Comparison of ENCODE assay signal across 11 cellular contexts in the genomic region with DNA sequence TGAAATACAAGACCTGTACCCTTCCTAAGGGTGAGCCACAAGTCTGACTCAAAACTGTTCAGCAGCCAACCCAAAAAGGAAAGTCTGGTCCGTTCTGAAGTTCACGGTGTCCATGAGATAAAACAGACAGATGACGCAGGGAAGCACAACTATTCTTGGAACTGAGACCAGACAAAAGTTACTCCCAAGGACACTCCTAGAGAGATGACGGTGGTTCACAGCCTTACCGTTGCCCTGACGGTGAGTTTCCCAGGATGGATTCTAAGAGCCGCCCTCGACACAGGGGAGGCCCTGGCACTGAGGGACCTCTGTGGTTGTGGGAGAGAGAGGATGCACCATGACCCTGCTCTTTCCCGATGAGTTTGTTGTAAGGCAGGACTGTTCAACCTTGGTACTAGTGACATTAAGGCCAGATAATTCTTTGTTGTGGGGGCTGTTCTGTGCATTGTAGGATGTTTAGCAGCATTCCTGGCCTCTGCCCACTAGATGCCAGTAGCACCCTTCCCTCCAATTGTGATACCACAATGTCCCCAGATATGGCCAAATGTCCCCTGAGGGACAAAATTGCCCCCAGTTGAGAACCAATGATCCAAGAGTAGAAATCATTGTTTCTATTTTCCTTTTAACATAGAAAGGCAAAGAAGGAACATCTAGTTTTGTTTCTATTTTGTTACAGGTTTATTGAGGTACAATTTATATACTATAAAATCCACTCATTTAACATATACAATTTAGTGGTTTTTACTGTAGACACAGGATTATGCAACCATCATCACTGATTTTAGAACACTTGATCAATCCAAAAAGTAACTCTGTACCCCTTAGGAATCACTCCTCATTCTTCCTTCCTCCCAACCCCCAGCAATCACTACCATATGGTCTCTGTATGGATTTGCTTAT. TPM values are rescaled to one million over a fixed set of nuclear protein-coding genes. Genes with fewer than 3 reads are reported as not detected.
DNase-seq lines count a peak whose midpoint lies in the region; ATAC-seq and TF ChIP-seq lines count a peak whose summit lies in the region.
"Had no signal": no experiment of that assay in that cellular context is flagged by ENCODE, and none has a peak within 500 bp of the region (broad histone marks: within the 10 kb centered on the region; RNA-seq: fewer than 3 reads in every experiment).

No MANE protein-coding gene starts in this region.

- no peaks in the 10 kb centered on the region for H3K9me3 Mint-ChIP-seq in activated T-cell treated with anti-CD3 and anti-CD28 coated beads, Interleukin-2, amount 50 U/mL, for 24 hours

- TF ChIP-seq CTCF in fibroblast of lung (conservative IDR thresholded peaks at IDR 0.05 in 1 of 2, IDR thresholded peaks at IDR 0.05 in 1 of 2; ENCODE audit: low read depth in 1 of 2, low read length in 2 of 2): peak; percentile 49 to 62
- TF ChIP-seq CTCF in sigmoid colon (IDR thresholded peaks at IDR 0.05): peak in 1 of 4 experiments; percentile 33

- peak in 1 of 2 donors; percentile 4 for TF ChIP-seq POLR2A in sigmoid colon (IDR thresholded peaks at IDR 0.05)

- H3K36me3 ChIP-seq in fibroblast of lung (ENCODE audit: control insufficient read depth, insufficient read depth, low read length) (no peaks in the 10 kb centered on the region), sigmoid colon (no peaks in the 10 kb centered on the region)
- H3K36me3 ChIP-seq: BLaER1 had no signal

- H3K4me3 Mint-ChIP-seq in activated T-cell treated with anti-CD3 and anti-CD28 coated beads, Interleukin-2, amount 50 U/mL, for 24 hours: no peak overlapping the region

- DNase-seq in NCI-H1417 (lab: John Stamatoyannopoulos, UW) (peak; percentile 14 to 73 (median 44)), NCI-H1417 treated with DMSO at 0.1 percent for 48 hours (lab: John Stamatoyannopoulos, UW) (no peak), NCI-H748 (lab: John Stamatoyannopoulos, UW; ENCODE audit: unreplicated experiment) (peak; percentile 42), fibroblast of lung (ENCODE audit: low read depth in 2 of 2) (peak; percentile 28 to 43), sigmoid colon (peak; percentile 77)
- DNase-seq in activated T-cell treated with anti-CD3 and anti-CD28 coated beads, Interleukin-2, amount 50 U/mL, for 24 hours: no peak

- no peaks in the 10 kb centered on the region for H4K20me1 ChIP-seq in fibroblast of lung (ENCODE audit: control insufficient read depth, extremely low read depth, insufficient read depth, low read length)
- H4K20me1 ChIP-seq: BLaER1 had no signal

- WGBS in sigmoid colon, 2 donors: 80 to 86% methylated on average over 9 of the region's 9 CpGs

- peaks cover 4% of the 10 kb centered on the region for H3K27me3 ChIP-seq in fibroblast of lung (ENCODE audit: control insufficient read depth, insufficient read depth, low read length)
- no peaks in the 10 kb centered on the region for H3K27me3 ChIP-seq in sigmoid colon
- H3K27me3 ChIP-seq: BLaER1 had no signal

- peaks cover 2% of the 10 kb centered on the region for H3K27me3 Mint-ChIP-seq in activated T-cell treated with anti-CD3 and anti-CD28 coated beads, Interleukin-2, amount 50 U/mL, for 24 hours

- no peak overlapping the region for H3K27ac ChIP-seq in fibroblast of lung (ENCODE audit: insufficient read depth, low read length)
- peak overlapping the region; percentile 49 to 90 (median 80) for H3K27ac ChIP-seq in sigmoid colon
- H3K27ac ChIP-seq: BLaER1 had no signal

- H3K27ac Mint-ChIP-seq in activated T-cell treated with anti-CD3 and anti-CD28 coated beads, Interleukin-2, amount 50 U/mL, for 24 hours: no peak overlapping the region

- ATAC-seq in HG03521 (IDR thresholded peaks at IDR 0.05; ENCODE audit: unreplicated experiment) (no peak), GM21619 (IDR thresholded peaks at IDR 0.05; ENCODE audit: unreplicated experiment) (no peak)

- H2AFZ ChIP-seq in fibroblast of lung (ENCODE audit: low read length): no peak overlapping the region

- peaks cover 1% of the 10 kb centered on the region for H3K4me1 Mint-ChIP-seq in activated T-cell treated with anti-CD3 and anti-CD28 coated beads, Interleukin-2, amount 50 U/mL, for 24 hours (ENCODE audit: low read depth)

- peak; percentile 85 to 96 (median 93) for TF ChIP-seq EP300 in sigmoid colon (IDR thresholded peaks at IDR 0.05)

- H3K4me3 ChIP-seq in fibroblast of lung (replicated peaks in 1 of 4; ENCODE audit: control extremely low read depth in 1 of 4, insufficient read depth in 1 of 4, low read depth in 3 of 4, low read length in 4 of 4) (no peak overlapping the region), sigmoid colon (peak overlapping the region in 1 of 4 donors; percentile 1)
- H3K4me3 ChIP-seq: BLaER1 had no signal

- H3K9me3 ChIP-seq in fibroblast of lung (ENCODE audit: control insufficient read depth, insufficient read depth, low read depth, low read length): no peaks in the 10 kb centered on the region
- no peaks in the 10 kb centered on the region for H3K9me3 ChIP-seq in sigmoid colon
- H3K9me3 ChIP-seq: BLaER1 had no signal

- intact Hi-C loops in sigmoid colon (cut with DNase I): loop anchor here (10.0 kb wide), 1 partner anchor 1065 kb away; no protein-coding TSS in a partner anchor

- H3K79me2 ChIP-seq in fibroblast of lung (ENCODE audit: control insufficient read depth, insufficient read depth, low read length): no peaks in the 10 kb centered on the region

- H3K4me2 ChIP-seq in fibroblast of lung (ENCODE audit: extremely low read depth, insufficient read depth, low read length): no peak overlapping the region
- H3K4me2 ChIP-seq: BLaER1 had no signal

- no peak overlapping the region for H3K9ac ChIP-seq in fibroblast of lung (ENCODE audit: insufficient read depth, low read length)
- H3K9ac ChIP-seq: BLaER1 had no signal

- H3K4me1 ChIP-seq in fibroblast of lung (ENCODE audit: control insufficient read depth, extremely low read depth, insufficient read depth, low read length) (no peaks in the 10 kb centered on the region), sigmoid colon (peaks cover 0 to 27% (median 16%) of the 10 kb centered on the region in 4 donors)
- H3K4me1 ChIP-seq: BLaER1 had no signal

- no peaks in the 10 kb centered on the region for H3K36me3 Mint-ChIP-seq in activated T-cell treated with anti-CD3 and anti-CD28 coated beads, Interleukin-2, amount 50 U/mL, for 24 hours (ENCODE audit: low read depth)

RNA-seq across cellular contexts. Expression of a gene that starts 23.0 kb away (rescaled TPM):
- not detected in 2 replicates for total RNA-seq in fibroblast of lung
- not detected in 2 replicates for polyA plus RNA-seq in fibroblast of lung
- not detected in 2 replicates for polyA plus RNA-seq in fibroblast of lung (2012)
- polyA minus RNA-seq in fibroblast of lung (ENCODE audit: low replicate concordance): not detected in 2 replicates
- total RNA-seq in sigmoid colon: not detected
- polyA plus RNA-seq in sigmoid colon: not detected
- total RNA-seq: activated CD8-positive, alpha-beta memory T cell treated with anti-CD3 and anti-CD28 coated beads for 36 hours; pulmonary artery endothelial cell had no signal

RNA-seq across cellular contexts. Expression of a gene that starts 48.0 kb away (rescaled TPM):
- total RNA-seq in fibroblast of lung (40.3 and 130 TPM in 2 replicates), sigmoid colon (100 to 1,000 TPM in 3 of 4 donors, 10 to 100 TPM in 1; 66.6 to 588 (median 204) TPM)
- polyA plus RNA-seq in fibroblast of lung (42.7 and 46.4 TPM in 2 replicates), sigmoid colon (10 to 100 TPM in 1 of 3 donors, 1 to 10 TPM in 2; 1.8 to 21.0 (median 3.6) TPM)
- polyA plus RNA-seq in fibroblast of lung (2012): 69.4 and 83.1 TPM in 2 replicates
- 129 and 132 TPM in 2 replicates for polyA minus RNA-seq in fibroblast of lung (ENCODE audit: low replicate concordance)

RNA-seq across cellular contexts. Expression of a gene that starts 56.1 kb away (rescaled TPM):
- total RNA-seq in fibroblast of lung (90.9 and 103 TPM in 2 replicates), sigmoid colon (100 to 1,000 TPM; 173 to 356 (median 317) TPM)
- polyA plus RNA-seq in fibroblast of lung (163 and 240 TPM in 2 replicates), sigmoid colon (100 to 1,000 TPM; 329 to 655 (median 634) TPM)
- 197 and 272 TPM in 2 replicates for polyA plus RNA-seq in fibroblast of lung (2012)
- 56.6 and 74.8 TPM in 2 replicates for polyA minus RNA-seq in fibroblast of lung (ENCODE audit: low replicate concordance)

Comparison
In these comparisons a context has a peak if more than half of its experiments do, and no peak if none do; other contexts are left out.
1. DNase-seq: peak in NCI-H1417 (3 of 3), NCI-H748 (single experiment), fibroblast of lung (2 of 2) and sigmoid colon (single experiment); none in NCI-H1417 treated with DMSO at 0.1 percent for 48 hours (single experiment) and activated T-cell treated with anti-CD3 and anti-CD28 coated beads, Interleukin-2, amount 50 U/mL, for 24 hours (single experiment).